Comparison of ENCODE assay signal across 21 cellular contexts in genomic region chr4:176236909-176237308, GRCh38. TPM values are rescaled to one million over a fixed set of nuclear protein-coding genes. Genes with fewer than 3 reads are reported as not detected.
A peak's percentile ranks its signal among the peaks of the same experiment; 100 is the strongest.
DNase-seq lines count a peak whose midpoint lies in the region; ATAC-seq and TF ChIP-seq lines count a peak whose summit lies in the region.
"Had no signal": no experiment of that assay in that cellular context is flagged by ENCODE, and none has a peak within 500 bp of the region (broad histone marks: within the 10 kb centered on the region; RNA-seq: fewer than 3 reads in every experiment).

No MANE protein-coding gene starts in this region.

- no peak for TF ChIP-seq POLR2A in stomach (IDR thresholded peaks at IDR 0.05)

- peak overlapping the region; percentile 63 to 92 (median 84) for H3K27ac ChIP-seq in heart right ventricle
- no peak overlapping the region for H3K27ac ChIP-seq in hepatocyte
- peak overlapping the region in 4 of 5 donors; percentile 64 to 86 (median 73) for H3K27ac ChIP-seq in stomach
- no peak overlapping the region for H3K27ac ChIP-seq in aorta (ENCODE audit: low read depth in 1 of 2, low read length in 2 of 2)
- H3K27ac ChIP-seq: colonic mucosa, epithelial cell of prostate had no signal

- H3K4me1 Mint-ChIP-seq in brain (peaks cover 36% of the 10 kb centered on the region), natural killer cell (no peaks in the 10 kb centered on the region)

- H3K36me3 ChIP-seq in heart right ventricle (no peaks in the 10 kb centered on the region), hepatocyte (replicated peaks; ENCODE audit: insufficient read depth, low read depth) (no peaks in the 10 kb centered on the region), stomach (no peaks in the 10 kb centered on the region), aorta (ENCODE audit: control insufficient read depth in 1 of 2, insufficient read depth in 2 of 2, low read length in 1 of 2) (peaks cover 0 to 2% of the 10 kb centered on the region in 2 donors)
- H3K36me3 ChIP-seq: colonic mucosa had no signal

- intact Hi-C loops in heart right ventricle (cut with DNase I) (loop anchor here in 2 of 10 donors (2.0 to 5.0 kb wide), 3 partner anchors 35 to 40 kb away; partner anchors contain the start of gene SPATA4 (in 1 of the 2)), Right ventricle myocardium superior (cut with DNase I) (no loop called here), stomach (cut with DNase I; ENCODE audit: low total_unique reads) (no loop called here), aorta (cut with DNase I) (loop anchor here in 1 of 2 donors (5.0 kb wide), 2 partner anchors 35 to 50 kb away; no protein-coding TSS in a partner anchor), natural killer cell (cut with micrococcal nuclease) (no loop called here)

- H3K36me3 Mint-ChIP-seq in brain: no peaks in the 10 kb centered on the region
- H3K36me3 Mint-ChIP-seq in natural killer cell: no peaks in the 10 kb centered on the region

- no peaks in the 10 kb centered on the region for H3K9me2 ChIP-seq in hepatocyte (replicated peaks; ENCODE audit: insufficient read depth)

- H3K27ac Mint-ChIP-seq in brain (peak overlapping the region in 3 of 5 experiments; percentile 59 to 88 (median 70)), natural killer cell (no peak overlapping the region)
- H3K27ac Mint-ChIP-seq: CD4-positive, alpha-beta T cell had no signal

- H3K9me3 Mint-ChIP-seq in brain (no peaks in the 10 kb centered on the region), natural killer cell (no peaks in the 10 kb centered on the region)
- H3K9me3 Mint-ChIP-seq: CD4-positive, alpha-beta T cell had no signal

- no peaks in the 10 kb centered on the region for H3K9me3 ChIP-seq in heart right ventricle
- H3K9me3 ChIP-seq in hepatocyte (ENCODE audit: low read depth): no peaks in the 10 kb centered on the region
- no peaks in the 10 kb centered on the region for H3K9me3 ChIP-seq in stomach
- peaks cover 1% of the 10 kb centered on the region for H3K9me3 ChIP-seq in aorta (ENCODE audit: control insufficient read depth, low read length)
- H3K9me3 ChIP-seq: colonic mucosa had no signal

- H3K4me3 Mint-ChIP-seq in brain (peak overlapping the region in 1 of 5 experiments; percentile 1), natural killer cell (no peak overlapping the region)
- H3K4me3 Mint-ChIP-seq: CD4-positive, alpha-beta T cell had no signal

- WGBS in heart right ventricle, 2 donors: 39 to 47% methylated on average over 4 of the region's 4 CpGs
- 72% methylated on average over 4 of the region's 4 CpGs for WGBS in hepatocyte (ENCODE audit: low lambda C conversion rate, missing lambda C conversion rate)
- WGBS in stomach, 5 donors: 43 to 53% (median 47%) methylated on average over 4 of the region's 4 CpGs
- 55 to 60% methylated on average over 4 of the region's 4 CpGs for WGBS in aorta, 2 donors

- H3K4me2 ChIP-seq in hepatocyte: no peak overlapping the region

- DNase-seq in heart right ventricle (no peak), Right ventricle myocardium superior (no peak), hepatocyte (ENCODE audit: low spot score) (peak; percentile 8), stomach (no peak), aorta (no peak), natural killer cell (no peak)
- DNase-seq: activated effector memory CD4-positive, alpha-beta T cell treated with anti-CD3 and anti-CD28 coated beads, Interleukin-2, amount 50 U/mL, for 16 hours; amygdala; CD4-positive, alpha-beta T cell; colonic mucosa; DND-41; hypothalamus; kidney glomerular epithelial cell; NCI-H1694; NCI-H345; occipital lobe; stimulated activated CD4-positive, alpha-beta T cell treated with anti-CD3 and anti-CD28 coated beads, Interleukin-4, amount 100 ng/mL, for 24 hours had no signal

- no peak for TF ChIP-seq CTCF in heart right ventricle (IDR thresholded peaks at IDR 0.05)
- TF ChIP-seq CTCF in brain (conservative IDR thresholded peaks at IDR 0.05): no peak
- TF ChIP-seq CTCF in hepatocyte (IDR thresholded peaks at IDR 0.05; ENCODE audit: poor library complexity): no peak
- TF ChIP-seq CTCF in stomach (IDR thresholded peaks at IDR 0.05): no peak
- TF ChIP-seq CTCF in natural killer cell (IDR thresholded peaks at IDR 0.05): no peak

- ATAC-seq in heart right ventricle: no peak
- ATAC-seq in Right ventricle myocardium superior (ENCODE audit: poor library complexity): no peak
- ATAC-seq in aorta (ENCODE audit: low FRiP score): no peak
- no peak for ATAC-seq in natural killer cell
- no peak for ATAC-seq in GM18517 (IDR thresholded peaks at IDR 0.05; ENCODE audit: unreplicated experiment)

- H3K4me3 ChIP-seq in heart right ventricle: peak overlapping the region in 6 of 10 donors; percentile 3 to 31 (median 10)
- no peak overlapping the region for H3K4me3 ChIP-seq in hepatocyte
- no peak overlapping the region for H3K4me3 ChIP-seq in stomach
- peak overlapping the region in 1 of 2 donors; percentile 26 for H3K4me3 ChIP-seq in aorta (ENCODE audit: low read length in 2 of 2)
- H3K4me3 ChIP-seq: colonic mucosa had no signal

- TF ChIP-seq EP300 in stomach (IDR thresholded peaks at IDR 0.05): no peak

- H3K27me3 Mint-ChIP-seq in brain (no peaks in the 10 kb centered on the region), natural killer cell (ENCODE audit: low read depth in 2 of 2) (peaks cover 0 to 11% of the 10 kb centered on the region in 2 donors)

- H3K79me2 ChIP-seq in hepatocyte: no peaks in the 10 kb centered on the region

- H3K4me1 ChIP-seq in heart right ventricle (peaks cover 0 to 26% (median 12%) of the 10 kb centered on the region in 9 donors), hepatocyte (ENCODE audit: insufficient read depth) (no peaks in the 10 kb centered on the region), stomach (peaks cover 0 to 26% (median 17%) of the 10 kb centered on the region in 4 donors), aorta (ENCODE audit: control insufficient read depth in 1 of 2, insufficient read depth in 2 of 2, low read length in 2 of 2) (no peaks in the 10 kb centered on the region)
- H3K4me1 ChIP-seq: colonic mucosa had no signal

- no peaks in the 10 kb centered on the region for H3K27me3 ChIP-seq in heart right ventricle
- no peaks in the 10 kb centered on the region for H3K27me3 ChIP-seq in hepatocyte
- no peaks in the 10 kb centered on the region for H3K27me3 ChIP-seq in stomach
- H3K27me3 ChIP-seq in aorta (ENCODE audit: control insufficient read depth in 1 of 2, insufficient read depth in 2 of 2, low read length in 1 of 2): no peaks in the 10 kb centered on the region
- H3K27me3 ChIP-seq: colonic mucosa had no signal

- H4K20me1 ChIP-seq in hepatocyte (ENCODE audit: insufficient read depth, poor library complexity, severe bottlenecking): no peaks in the 10 kb centered on the region

- H2AFZ ChIP-seq in hepatocyte: no peak overlapping the region

RNA-seq across cellular contexts. Expression of gene ASB5, which starts 32.1 kb away (rescaled TPM):
- total RNA-seq in heart right ventricle (1 to 10 TPM; 2.1 to 6.5 (median 4.0) TPM), Right ventricle myocardium superior (2.8 TPM), hepatocyte (0.10 TPM in 1 of 2 replicates, not detected in the other), stomach (10 to 100 TPM in 2 of 5 donors, 1 to 10 TPM in 2, not detected in 1; 1.8 to 19.6 (median 6.2) TPM), aorta (not detected), natural killer cell (not detected)
- polyA plus RNA-seq in heart right ventricle (1 to 10 TPM in 1 of 2 donors, under 1 TPM in 1; 0.95 to 1.2 TPM), brain (ENCODE audit: insufficient read depth, low read depth, low replicate concordance) (not detected), hepatocyte (0.30 TPM in 1 of 2 replicates, not detected in the other), stomach (1 to 10 TPM in 2 of 3 donors, not detected in 1; 2.0 to 2.2 TPM), aorta (under 1 TPM in 1 of 2 donors, not detected in 1; 0.28 TPM)
- total RNA-seq: CD4-positive, alpha-beta T cell; mononuclear cell had no signal

RNA-seq across cellular contexts. Expression of gene SPATA4, which starts 41.5 kb away (rescaled TPM):
- total RNA-seq in heart right ventricle: under 1 TPM in 9 of 10 donors, not detected in 1; 0.25 to 0.99 (median 0.49) TPM
- under 1 TPM; 0.16 to 0.37 TPM for polyA plus RNA-seq in heart right ventricle
- total RNA-seq in Right ventricle myocardium superior: 0.32 TPM
- polyA plus RNA-seq in brain (ENCODE audit: insufficient read depth, low read depth, low replicate concordance): 0.58 TPM
- total RNA-seq in hepatocyte: not detected in 2 replicates
- polyA plus RNA-seq in hepatocyte: 1.1 TPM in 1 of 2 replicates, not detected in the other
- total RNA-seq in stomach: not detected
- polyA plus RNA-seq in stomach: under 1 TPM in 1 of 3 donors, not detected in 2; 0.13 TPM
- total RNA-seq in aorta: not detected
- not detected for polyA plus RNA-seq in aorta
- total RNA-seq in natural killer cell: not detected
- total RNA-seq: CD4-positive, alpha-beta T cell; colonic mucosa; mononuclear cell had no signal

Comparison
In these comparisons a context has a peak if more than half of its experiments do, and no peak if none do; other contexts are left out.
1. H3K27ac ChIP-seq: peak in heart right ventricle (10 of 10) and stomach (4 of 5); none in hepatocyte (single experiment) and aorta (0 of 2).
2. H3K4me3 ChIP-seq: peak in heart right ventricle (6 of 10); none in hepatocyte (single experiment) and stomach (0 of 4).
3. H3K27ac Mint-ChIP-seq: peak in brain (3 of 5); none in natural killer cell (0 of 2).